In the genomic region with DNA sequence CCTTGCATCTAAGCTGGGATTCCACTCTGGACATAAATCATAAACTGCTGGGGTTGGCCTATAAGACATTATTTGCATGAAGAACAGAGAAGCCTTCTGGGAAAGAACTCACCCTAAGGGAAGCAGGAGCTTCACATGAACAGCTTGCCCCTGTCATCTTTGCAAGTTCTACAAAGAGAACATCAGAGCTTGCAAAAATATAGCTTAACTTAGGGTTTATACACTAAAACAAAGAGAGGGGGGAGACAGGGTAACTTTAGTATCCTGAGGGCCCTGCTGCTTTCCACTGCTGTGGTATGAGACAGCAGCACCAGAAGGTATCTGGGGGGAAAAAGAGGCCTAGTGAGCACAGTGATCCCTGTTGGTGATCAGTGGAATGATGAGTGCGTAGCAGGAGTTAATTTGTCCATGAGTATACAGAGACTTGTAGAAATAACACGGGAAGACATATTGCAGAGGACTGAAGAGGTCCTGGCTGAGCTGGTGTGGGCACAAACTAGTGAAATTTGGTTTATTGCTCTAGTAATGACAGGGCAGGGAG, we compare ENCODE assay signal across 17 cellular contexts.
DNase-seq lines count a peak whose midpoint lies in the region; ATAC-seq and TF ChIP-seq lines count a peak whose summit lies in the region.
"Had no signal": no experiment of that assay in that cellular context is flagged by ENCODE, and none has a peak within 500 bp of the region (broad histone marks: within the 10 kb centered on the region; RNA-seq: fewer than 3 reads in every experiment).

No MANE protein-coding gene starts in this region.

- ATAC-seq in activated naive CD8-positive, alpha-beta T cell treated with anti-CD3 and anti-CD28 coated beads, Interleukin-2, amount 50 U/mL, for 24 hours, result peak; percentile 57
- ATAC-seq in WTC11 (peak; percentile 78), GM21447 (IDR thresholded peaks at IDR 0.05; ENCODE audit: unreplicated experiment) (no peak), HG02885 (IDR thresholded peaks at IDR 0.05; ENCODE audit: poor library complexity, unreplicated experiment) (no peak)
- ATAC-seq: T-helper 17 cell had no signal

- H3K36me3 Mint-ChIP-seq in activated naive CD8-positive, alpha-beta T cell treated with anti-CD3 and anti-CD28 coated beads, Interleukin-2, amount 50 U/mL, for 24 hours (ENCODE audit: low read depth), result no peaks in the 10 kb centered on the region
- no peaks in the 10 kb centered on the region for H3K36me3 Mint-ChIP-seq in activated naive CD8-positive, alpha-beta T cell treated with anti-CD3 and anti-CD28 coated beads for 36 hours
- no peaks in the 10 kb centered on the region for H3K36me3 Mint-ChIP-seq in WTC11

- CTCF ChIA-PET in HEK293T (lab: Yijun Ruan, JAX), result no interaction called here
- CTCF ChIA-PET in WTC11 (lab: Charles Lee), result interaction anchor here (0.5 kb wide), 1 partner anchor 209 kb away, joined by 3 read pairs; no protein-coding TSS in a partner anchor

- DNase-seq in activated naive CD8-positive, alpha-beta T cell treated with anti-CD3 and anti-CD28 coated beads, Interleukin-2, amount 50 U/mL, for 24 hours, result no peak
- DNase-seq in activated naive CD8-positive, alpha-beta T cell treated with anti-CD3 and anti-CD28 coated beads for 36 hours, result no peak
- DNase-seq in HEK293T (ENCODE audit: extremely low spot score) (peak; percentile 12), WTC11 (ENCODE audit: low spot score) (no peak), left kidney (ENCODE audit: low read depth, low spot score) (peak; percentile 46), iPS-NIHi11 (ENCODE audit: low spot score) (no peak)
- DNase-seq: activated CD4-positive, alpha-beta T cell treated with anti-CD3 and anti-CD28 coated beads, Interleukin-2, amount 10 ng/mL, durations not matched to agents 24 days and 14 days; activated T-cell treated with anti-CD3 and anti-CD28 coated beads, Interleukin-2, amount 50 U/mL, for 24 hours; glutamatergic neuron; NCI-H1105; NCI-H446; ovary; small intestine; stomach; T-helper 17 cell had no signal

- H3K9me3 Mint-ChIP-seq in activated naive CD8-positive, alpha-beta T cell treated with anti-CD3 and anti-CD28 coated beads, Interleukin-2, amount 50 U/mL, for 24 hours, result no peaks in the 10 kb centered on the region
- H3K9me3 Mint-ChIP-seq in activated naive CD8-positive, alpha-beta T cell treated with anti-CD3 and anti-CD28 coated beads for 36 hours, result no peaks in the 10 kb centered on the region
- H3K9me3 Mint-ChIP-seq in WTC11, result peaks cover 3% of the 10 kb centered on the region; the same call in 1 of the 2 replicates
- H3K9me3 Mint-ChIP-seq: activated CD4-positive, alpha-beta T cell treated with anti-CD3 and anti-CD28 coated beads, Interleukin-2, amount 10 ng/mL, durations not matched to agents 24 days and 14 days; activated T-cell treated with anti-CD3 and anti-CD28 coated beads, Interleukin-2, amount 50 U/mL, for 24 hours had no signal

- POLR2A ChIA-PET in HEK293T (lab: Yijun Ruan, JAX), result no interaction called here
- POLR2A ChIA-PET in WTC11 (lab: Charles Lee), result no interaction called here

- peaks cover 2% of the 10 kb centered on the region for H3K4me1 Mint-ChIP-seq in activated naive CD8-positive, alpha-beta T cell treated with anti-CD3 and anti-CD28 coated beads, Interleukin-2, amount 50 U/mL, for 24 hours
- H3K4me1 Mint-ChIP-seq in activated naive CD8-positive, alpha-beta T cell treated with anti-CD3 and anti-CD28 coated beads for 36 hours, result no peaks in the 10 kb centered on the region
- no peaks in the 10 kb centered on the region for H3K4me1 Mint-ChIP-seq in WTC11

- no peak for TF ChIP-seq CTCF in WTC11 (IDR thresholded peaks at IDR 0.05)

- H3K4me3 Mint-ChIP-seq in activated naive CD8-positive, alpha-beta T cell treated with anti-CD3 and anti-CD28 coated beads, Interleukin-2, amount 50 U/mL, for 24 hours, result no peak overlapping the region
- H3K4me3 Mint-ChIP-seq in activated naive CD8-positive, alpha-beta T cell treated with anti-CD3 and anti-CD28 coated beads for 36 hours, result no peak overlapping the region
- H3K4me3 Mint-ChIP-seq in WTC11, result no peak overlapping the region
- H3K4me3 Mint-ChIP-seq: activated CD4-positive, alpha-beta T cell treated with anti-CD3 and anti-CD28 coated beads, Interleukin-2, amount 10 ng/mL, durations not matched to agents 24 days and 14 days; activated T-cell treated with anti-CD3 and anti-CD28 coated beads, Interleukin-2, amount 50 U/mL, for 24 hours; T-helper 17 cell had no signal

- H3K27ac Mint-ChIP-seq in activated naive CD8-positive, alpha-beta T cell treated with anti-CD3 and anti-CD28 coated beads, Interleukin-2, amount 50 U/mL, for 24 hours, result no peak overlapping the region
- H3K27ac Mint-ChIP-seq in activated naive CD8-positive, alpha-beta T cell treated with anti-CD3 and anti-CD28 coated beads for 36 hours, result no peak overlapping the region
- no peak overlapping the region for H3K27ac Mint-ChIP-seq in WTC11
- H3K27ac Mint-ChIP-seq: activated CD4-positive, alpha-beta T cell treated with anti-CD3 and anti-CD28 coated beads, Interleukin-2, amount 10 ng/mL, durations not matched to agents 24 days and 14 days; activated T-cell treated with anti-CD3 and anti-CD28 coated beads, Interleukin-2, amount 50 U/mL, for 24 hours; T-helper 17 cell had no signal

- peaks cover 17% of the 10 kb centered on the region for H3K27me3 Mint-ChIP-seq in activated naive CD8-positive, alpha-beta T cell treated with anti-CD3 and anti-CD28 coated beads, Interleukin-2, amount 50 U/mL, for 24 hours
- peaks cover 12% of the 10 kb centered on the region for H3K27me3 Mint-ChIP-seq in activated naive CD8-positive, alpha-beta T cell treated with anti-CD3 and anti-CD28 coated beads for 36 hours
- H3K27me3 Mint-ChIP-seq in WTC11 (ENCODE audit: low read depth), result no peaks in the 10 kb centered on the region

TF ChIP-seq in HEK293T, 16 proteins besides CTCF, POLR2A, EP300 and RAD21:
- TF ChIP-seq FOXM1 (IDR thresholded peaks at IDR 0.05; ENCODE audit: borderline replicate concordance) (no peak), ZNF384 (IDR thresholded peaks at IDR 0.05) (no peak), FOXA1 (IDR thresholded peaks at IDR 0.05) (no peak), ARNT (IDR thresholded peaks at IDR 0.05) (no peak), LEF1 (IDR thresholded peaks at IDR 0.05; ENCODE audit: borderline replicate concordance) (no peak), TARDBP (IDR thresholded peaks at IDR 0.05) (no peak), ELF4 (IDR thresholded peaks at IDR 0.05) (peak; percentile 68), BHLHE40 (IDR thresholded peaks at IDR 0.05; ENCODE audit: borderline replicate concordance) (peak; percentile 33; the same call in 1 of the 2 replicates), NFRKB (IDR thresholded peaks at IDR 0.05) (peak; percentile 35; the same call in 1 of the 2 replicates), CTBP1 (IDR thresholded peaks at IDR 0.05; ENCODE audit: borderline replicate concordance) (no peak), SUZ12 (IDR thresholded peaks at IDR 0.05) (no peak), HDGF (IDR thresholded peaks at IDR 0.05; ENCODE audit: borderline replicate concordance) (no peak), L3MBTL2 (conservative IDR thresholded peaks at IDR 0.05) (peak; percentile 39; the same call in 1 of the 2 replicates), FOXK2 (IDR thresholded peaks at IDR 0.05) (0 out of 2 replicates have a peak, but pooled peaks have one; percentile 34), SP1 (IDR thresholded peaks at IDR 0.05) (no peak)
- TF ChIP-seq, protein P1, sequence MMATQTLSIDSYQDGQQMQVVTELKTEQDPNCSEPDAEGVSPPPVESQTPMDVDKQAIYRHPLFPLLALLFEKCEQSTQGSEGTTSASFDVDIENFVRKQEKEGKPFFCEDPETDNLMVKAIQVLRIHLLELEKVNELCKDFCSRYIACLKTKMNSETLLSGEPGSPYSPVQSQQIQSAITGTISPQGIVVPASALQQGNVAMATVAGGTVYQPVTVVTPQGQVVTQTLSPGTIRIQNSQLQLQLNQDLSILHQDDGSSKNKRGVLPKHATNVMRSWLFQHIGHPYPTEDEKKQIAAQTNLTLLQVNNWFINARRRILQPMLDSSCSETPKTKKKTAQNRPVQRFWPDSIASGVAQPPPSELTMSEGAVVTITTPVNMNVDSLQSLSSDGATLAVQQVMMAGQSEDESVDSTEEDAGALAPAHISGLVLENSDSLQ (IDR thresholded peaks at IDR 0.05), result peak; percentile 30; the same call in 1 of the 2 replicates

TF ChIP-seq in WTC11, 78 proteins besides CTCF, POLR2A, EP300 and RAD21 (continues in another document):
- TF ChIP-seq, protein P2, sequence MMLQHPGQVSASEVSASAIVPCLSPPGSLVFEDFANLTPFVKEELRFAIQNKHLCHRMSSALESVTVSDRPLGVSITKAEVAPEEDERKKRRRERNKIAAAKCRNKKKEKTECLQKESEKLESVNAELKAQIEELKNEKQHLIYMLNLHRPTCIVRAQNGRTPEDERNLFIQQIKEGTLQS (CRISPR knock-in tag; conservative IDR thresholded peaks at IDR 0.05), result no peak
- TF ChIP-seq, protein P3, sequence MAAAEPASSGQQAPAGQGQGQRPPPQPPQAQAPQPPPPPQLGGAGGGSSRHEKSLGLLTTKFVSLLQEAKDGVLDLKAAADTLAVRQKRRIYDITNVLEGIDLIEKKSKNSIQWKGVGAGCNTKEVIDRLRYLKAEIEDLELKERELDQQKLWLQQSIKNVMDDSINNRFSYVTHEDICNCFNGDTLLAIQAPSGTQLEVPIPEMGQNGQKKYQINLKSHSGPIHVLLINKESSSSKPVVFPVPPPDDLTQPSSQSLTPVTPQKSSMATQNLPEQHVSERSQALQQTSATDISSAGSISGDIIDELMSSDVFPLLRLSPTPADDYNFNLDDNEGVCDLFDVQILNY (CRISPR knock-in tag; IDR thresholded peaks at IDR 0.05), result no peak
- TF ChIP-seq AR (CRISPR knock-in tag; IDR thresholded peaks at IDR 0.05), result peak; percentile 92

Comparison
In these comparisons a context has a peak if more than half of its experiments do, and no peak if none do; other contexts are left out.
1. ATAC-seq: peak in activated naive CD8-positive, alpha-beta T cell treated with anti-CD3 and anti-CD28 coated beads, Interleukin-2, amount 50 U/mL, for 24 hours (single experiment) and WTC11 (single experiment); none in GM21447 (single experiment) and HG02885 (single experiment).
2. DNase-seq: peak in HEK293T (single experiment) and left kidney (single experiment); none in activated naive CD8-positive, alpha-beta T cell treated with anti-CD3 and anti-CD28 coated beads, Interleukin-2, amount 50 U/mL, for 24 hours (single experiment), activated naive CD8-positive, alpha-beta T cell treated with anti-CD3 and anti-CD28 coated beads for 36 hours (single experiment), WTC11 (single experiment) and iPS-NIHi11 (single experiment).